ENCODE assay signal across 23 cellular contexts in the genomic region with DNA sequence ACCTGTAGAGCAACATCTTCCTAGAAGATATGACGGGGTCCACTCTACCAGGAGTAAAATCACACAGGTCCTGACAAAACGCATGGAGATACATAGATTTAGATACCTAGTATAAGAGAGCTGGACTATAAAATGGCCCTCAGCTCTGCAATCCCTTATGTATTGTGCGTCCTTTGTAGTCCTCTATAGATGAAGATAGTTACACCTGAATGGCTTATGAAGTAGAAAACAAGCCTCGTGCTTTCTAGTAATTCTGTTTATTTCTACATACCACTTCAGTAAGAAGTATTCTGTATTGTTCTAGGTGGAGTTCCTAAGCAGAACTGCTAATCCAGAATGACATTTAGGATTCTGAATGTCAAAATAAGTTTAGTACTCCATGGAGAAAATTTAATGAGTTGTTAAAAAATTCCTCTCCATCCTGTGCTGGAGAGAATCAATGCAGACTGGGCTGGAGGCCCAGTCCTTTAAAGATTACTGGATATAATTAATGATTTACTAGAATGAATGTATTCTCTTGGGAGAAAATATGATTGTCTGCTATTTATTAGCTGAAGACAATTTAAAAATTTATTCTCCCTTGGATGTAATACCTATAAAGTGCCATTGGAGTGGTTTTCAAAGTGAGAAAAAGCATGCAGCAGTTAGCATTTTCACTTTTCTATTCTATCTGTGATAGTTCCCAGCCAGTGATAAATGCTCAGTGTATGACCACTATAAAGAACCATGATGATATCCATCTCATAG.
"Had no signal": no experiment of that assay in that cellular context is flagged by ENCODE, and none has a peak within 500 bp of the region (broad histone marks: within the 10 kb centered on the region; RNA-seq: fewer than 3 reads in every experiment).

No MANE protein-coding gene starts in this region.

- H3K36me3 ChIP-seq: cardiac muscle cell, stomach, suprapubic skin, tibial nerve had no signal

- H3K27me3 ChIP-seq: cardiac muscle cell, stomach, suprapubic skin, tibial nerve had no signal

- H3K4me3 ChIP-seq: cardiac muscle cell, stomach, suprapubic skin, tibial nerve had no signal

- FAIRE-seq: small intestine, urothelium cell line had no signal

- H3K27ac ChIP-seq: cardiac muscle cell, stomach, suprapubic skin, tibial nerve had no signal

- H3K4me1 ChIP-seq: stomach, suprapubic skin had no signal

- DNase-seq: activated B cell treated with CpG ODN at 0.5 μM for 24 hours; activated CD4-positive, alpha-beta T cell treated with anti-CD3 and anti-CD28 coated beads for 36 hours; activated CD4-positive, alpha-beta T cell treated with anti-CD3 and anti-CD28 coated beads, Interleukin-2, amount 50 U/mL, for 4 hours; activated CD8-positive, alpha-beta memory T cell treated with anti-CD3 and anti-CD28 coated beads for 24 hours; activated CD8-positive, alpha-beta memory T cell treated with anti-CD3 and anti-CD28 coated beads, Interleukin-2, amount 50 U/mL, for 4 hours; activated naive CD4-positive, alpha-beta T cell treated with Interleukin-2 at 50 U/mL for 16 hours; activated naive CD8-positive, alpha-beta T cell treated with anti-CD3 and anti-CD28 coated beads, Interleukin-2, amount 10 ng/mL, durations not matched to agents 7 days and 5 days; activated T-cell treated with anti-CD3 and anti-CD28 coated beads, Interleukin-2, amount 50 U/mL, for 24 hours; amniotic stem cell; effector CD4-positive, alpha-beta T cell; erythroblast; foreskin fibroblast; nephron progenitor cell; small intestine; stimulated activated CD4-positive, alpha-beta T cell treated with anti-CD3 and anti-CD28 coated beads, Interleukin-2, amount 100 ng/mL, for 24 hours; stomach; T1000 had no signal

- ATAC-seq: activated CD4-positive, alpha-beta T cell treated with anti-CD3 and anti-CD28 coated beads for 36 hours; sciatic nerve; stimulated activated effector memory CD8-positive, alpha-beta T cell treated with anti-CD3 and anti-CD28 coated beads, Interleukin-12 subunit alpha, Interleukin-12 subunit beta, amount 100 ng/mL, for 72 hours had no signal

- H3K9me3 ChIP-seq: stomach, suprapubic skin, tibial nerve had no signal
